In genomic region chr11:33520103-33520502, GRCh38 we compare ENCODE assay signal across 19 cellular contexts.
"Had no signal": no experiment of that assay in that cellular context is flagged by ENCODE, and none has a peak within 500 bp of the region (broad histone marks: within the 10 kb centered on the region; RNA-seq: fewer than 3 reads in every experiment).

No MANE protein-coding gene starts in this region.

- FAIRE-seq: urothelium cell line had no signal

- DNase-seq: dorsolateral prefrontal cortex; effector CD8-positive, alpha-beta T cell; foreskin melanocyte; head of caudate nucleus; left colon; left ventricle myocardium superior; mesenchymal stem cell; midbrain; nucleus accumbens; ovary; right cardiac atrium; stimulated activated CD4-positive, alpha-beta T cell treated with anti-CD3 and anti-CD28 coated beads, Interleukin-2, amount 100 ng/mL, for 48 hours; stimulated activated naive CD4-positive, alpha-beta T cell treated with Interleukin-2 at 50 U/mL for 16 hours had no signal

- ATAC-seq: left colon; left ventricle myocardium superior; natural killer cell treated with Interleukin-12 subunit alpha and Interleukin-12 subunit beta and Interleukin-15 and Interleukin-18, amount 100 ng/mL, for 72 hours; right cardiac atrium had no signal

- H3K4me3 ChIP-seq: dorsolateral prefrontal cortex, hepatocyte, lung, neural progenitor cell, ovary, smooth muscle cell had no signal
